ENCODE assay signal across 2 cellular contexts in genomic region chr19:18110833-18111232, GRCh38.
TF ChIP-seq lines count a peak whose summit lies in the region.

No MANE protein-coding gene starts in this region.

TF ChIP-seq in SK-N-SH, 30 proteins besides CTCF, POLR2A, EP300 and RAD21 (continued from another document):
- no peak for TF ChIP-seq REST (IDR thresholded peaks at IDR 0.05; ENCODE audit: low read depth, low read length)
- no peak for TF ChIP-seq PBX3 (IDR thresholded peaks at IDR 0.05)
- TF ChIP-seq SMC3 (IDR thresholded peaks at IDR 0.05; ENCODE audit: low read depth, low read length): no peak
- TF ChIP-seq USF1 (IDR thresholded peaks at IDR 0.05; ENCODE audit: borderline replicate concordance, low read depth): no peak
- TF ChIP-seq CHD2 (IDR thresholded peaks at IDR 0.05; ENCODE audit: low read length, partially characterized antibody): no peak

TF ChIP-seq in SK-N-SH treated with all-trans-retinoic acid at 6 μM for 48 hours, 23 proteins besides CTCF, POLR2A, EP300 and RAD21 (continued from another document):
- TF ChIP-seq PATZ1 (CRISPR knock-in tag; IDR thresholded peaks at IDR 0.05; ENCODE audit: borderline replicate concordance): no peak
